Comparison of ENCODE assay signal across 29 cellular contexts in genomic region chr6:104574135-104574750, GRCh38.
"Had no signal": no experiment of that assay in that cellular context is flagged by ENCODE, and none has a peak within 500 bp of the region (broad histone marks: within the 10 kb centered on the region; RNA-seq: fewer than 3 reads in every experiment).

No MANE protein-coding gene starts in this region.

- H3K4me1 ChIP-seq: ascending aorta, esophagus squamous epithelium, gastroesophageal sphincter had no signal

- H3K36me3 Mint-ChIP-seq: activated naive CD4-positive, alpha-beta T cell treated with anti-CD3 and anti-CD28 coated beads, Interleukin-2, amount 10 ng/mL, durations not matched to agents 7 days and 5 days; activated naive CD4-positive, alpha-beta T cell treated with anti-CD3 and anti-CD28 coated beads, Interleukin-2, amount 50 U/mL, for 72 hours; activated naive CD8-positive, alpha-beta T cell treated with anti-CD3 and anti-CD28 coated beads, Interleukin-2, amount 10 ng/mL, durations not matched to agents 7 days and 5 days; brain had no signal

- H3K36me3 ChIP-seq: ascending aorta, esophagus squamous epithelium, gastroesophageal sphincter had no signal

- DNase-seq: activated CD4-positive, alpha-beta memory T cell treated with anti-CD3 and anti-CD28 coated beads, Interleukin-2, amount 10 ng/mL, durations not matched to agents 7 days and 5 days; activated CD4-positive, alpha-beta T cell treated with anti-CD3 and anti-CD28 coated beads for 1 hour; activated CD4-positive, alpha-beta T cell treated with anti-CD3 and anti-CD28 coated beads for 4 hours; activated CD4-positive, alpha-beta T cell treated with anti-CD3 and anti-CD28 coated beads, Interleukin-2, amount 10 ng/mL, durations not matched to agents 7 days and 5 days; activated CD4-positive, alpha-beta T cell treated with anti-CD3 and anti-CD28 coated beads, Interleukin-2, amount 50 U/mL, for 4 hours; activated CD8-positive, alpha-beta memory T cell treated with anti-CD3 and anti-CD28 coated beads, Interleukin-2, amount 50 U/mL, for 48 hours; activated gamma-delta T cell; activated naive CD4-positive, alpha-beta T cell; activated naive CD4-positive, alpha-beta T cell treated with anti-CD3 and anti-CD28 coated beads, Interleukin-2, amount 10 ng/mL, durations not matched to agents 7 days and 5 days; activated naive CD8-positive, alpha-beta T cell treated with anti-CD3 and anti-CD28 coated beads, Interleukin-2, amount 10 ng/mL, durations not matched to agents 7 days and 5 days; activated T-cell treated with anti-CD3 and anti-CD28 coated beads for 4 hours; activated T-cell treated with anti-CD3 and anti-CD28 coated beads, Interleukin-2, amount 50 U/mL, for 24 hours; activated T-cell treated with anti-CD3 and anti-CD28 coated beads, Interleukin-2, amount 50 U/mL, for 72 hours; cortex of kidney; dermis blood vessel endothelial cell; effector CD4-positive, alpha-beta T cell; effector memory CD8-positive, alpha-beta T cell; esophagus squamous epithelium; foreskin melanocyte; T-helper 1 cell; T-helper 17 cell; T1000 had no signal

- H3K27me3 Mint-ChIP-seq: activated CD4-positive, alpha-beta memory T cell treated with anti-CD3 and anti-CD28 coated beads, Interleukin-2, amount 10 ng/mL, durations not matched to agents 7 days and 5 days; activated CD4-positive, alpha-beta T cell treated with anti-CD3 and anti-CD28 coated beads, Interleukin-2, amount 10 ng/mL, durations not matched to agents 7 days and 5 days; activated naive CD4-positive, alpha-beta T cell treated with anti-CD3 and anti-CD28 coated beads, Interleukin-2, amount 10 ng/mL, durations not matched to agents 7 days and 5 days; activated naive CD8-positive, alpha-beta T cell treated with anti-CD3 and anti-CD28 coated beads, Interleukin-2, amount 10 ng/mL, durations not matched to agents 7 days and 5 days; brain; central memory CD8-positive, alpha-beta T cell; effector memory CD8-positive, alpha-beta T cell; T-helper 17 cell had no signal

- H3K4me3 Mint-ChIP-seq: activated CD4-positive, alpha-beta memory T cell treated with anti-CD3 and anti-CD28 coated beads, Interleukin-2, amount 10 ng/mL, durations not matched to agents 7 days and 5 days; activated CD4-positive, alpha-beta T cell treated with anti-CD3 and anti-CD28 coated beads, Interleukin-2, amount 10 ng/mL, durations not matched to agents 7 days and 5 days; activated naive CD4-positive, alpha-beta T cell treated with anti-CD3 and anti-CD28 coated beads, Interleukin-2, amount 10 ng/mL, durations not matched to agents 7 days and 5 days; activated naive CD8-positive, alpha-beta T cell treated with anti-CD3 and anti-CD28 coated beads, Interleukin-2, amount 10 ng/mL, durations not matched to agents 7 days and 5 days; activated T-cell treated with anti-CD3 and anti-CD28 coated beads, Interleukin-2, amount 50 U/mL, for 24 hours; activated T-cell treated with anti-CD3 and anti-CD28 coated beads, Interleukin-2, amount 50 U/mL, for 72 hours; brain; central memory CD8-positive, alpha-beta T cell; effector memory CD8-positive, alpha-beta T cell; T-helper 17 cell; T-helper 2 cell treated with Interferon-gamma antibody and Interleukin-4, amounts not matched to agents 5 μg/mL and 100 μg/mL, for 36 hours had no signal

- ATAC-seq: activated T-cell treated with anti-CD3 and anti-CD28 coated beads, Interleukin-2, amount 50 U/mL, for 72 hours; effector memory CD8-positive, alpha-beta T cell; gastroesophageal sphincter; T-helper 17 cell had no signal

- H3K9me3 Mint-ChIP-seq: activated CD4-positive, alpha-beta memory T cell treated with anti-CD3 and anti-CD28 coated beads, Interleukin-2, amount 10 ng/mL, durations not matched to agents 7 days and 5 days; activated CD4-positive, alpha-beta T cell treated with anti-CD3 and anti-CD28 coated beads, Interleukin-2, amount 10 ng/mL, durations not matched to agents 7 days and 5 days; activated naive CD4-positive, alpha-beta T cell treated with anti-CD3 and anti-CD28 coated beads, Interleukin-2, amount 10 ng/mL, durations not matched to agents 7 days and 5 days; activated naive CD4-positive, alpha-beta T cell treated with anti-CD3 and anti-CD28 coated beads, Interleukin-2, amount 50 U/mL, for 72 hours; activated naive CD8-positive, alpha-beta T cell treated with anti-CD3 and anti-CD28 coated beads, Interleukin-2, amount 10 ng/mL, durations not matched to agents 7 days and 5 days; activated T-cell treated with anti-CD3 and anti-CD28 coated beads, Interleukin-2, amount 50 U/mL, for 24 hours; central memory CD8-positive, alpha-beta T cell; effector memory CD8-positive, alpha-beta T cell; T-helper 2 cell treated with Interferon-gamma antibody and Interleukin-4, amounts not matched to agents 5 μg/mL and 100 μg/mL, for 36 hours had no signal

- H3K4me1 Mint-ChIP-seq: activated CD4-positive, alpha-beta memory T cell treated with anti-CD3 and anti-CD28 coated beads, Interleukin-2, amount 10 ng/mL, durations not matched to agents 7 days and 5 days; activated CD4-positive, alpha-beta T cell treated with anti-CD3 and anti-CD28 coated beads, Interleukin-2, amount 10 ng/mL, durations not matched to agents 7 days and 5 days; activated naive CD4-positive, alpha-beta T cell treated with anti-CD3 and anti-CD28 coated beads, Interleukin-2, amount 10 ng/mL, durations not matched to agents 7 days and 5 days; activated naive CD8-positive, alpha-beta T cell treated with anti-CD3 and anti-CD28 coated beads, Interleukin-2, amount 10 ng/mL, durations not matched to agents 7 days and 5 days; brain; central memory CD8-positive, alpha-beta T cell; T-helper 17 cell had no signal

- H3K27me3 ChIP-seq: ascending aorta, esophagus squamous epithelium, gastroesophageal sphincter had no signal

- H3K27ac ChIP-seq: ascending aorta, epithelial cell of prostate, esophagus squamous epithelium, gastroesophageal sphincter had no signal

- H3K27ac Mint-ChIP-seq: activated CD4-positive, alpha-beta memory T cell treated with anti-CD3 and anti-CD28 coated beads, Interleukin-2, amount 10 ng/mL, durations not matched to agents 7 days and 5 days; activated CD4-positive, alpha-beta T cell treated with anti-CD3 and anti-CD28 coated beads, Interleukin-2, amount 10 ng/mL, durations not matched to agents 7 days and 5 days; activated naive CD4-positive, alpha-beta T cell treated with anti-CD3 and anti-CD28 coated beads, Interleukin-2, amount 10 ng/mL, durations not matched to agents 7 days and 5 days; activated naive CD4-positive, alpha-beta T cell treated with anti-CD3 and anti-CD28 coated beads, Interleukin-2, amount 50 U/mL, for 72 hours; activated naive CD8-positive, alpha-beta T cell treated with anti-CD3 and anti-CD28 coated beads, Interleukin-2, amount 10 ng/mL, durations not matched to agents 7 days and 5 days; activated T-cell treated with anti-CD3 and anti-CD28 coated beads, Interleukin-2, amount 50 U/mL, for 24 hours; activated T-cell treated with anti-CD3 and anti-CD28 coated beads, Interleukin-2, amount 50 U/mL, for 72 hours; brain; effector memory CD8-positive, alpha-beta T cell; T-helper 17 cell; T-helper 2 cell treated with Interferon-gamma antibody and Interleukin-4, amounts not matched to agents 5 μg/mL and 100 μg/mL, for 36 hours had no signal

- H3K9me3 ChIP-seq: ascending aorta, esophagus squamous epithelium had no signal

- H3K4me3 ChIP-seq: ascending aorta, esophagus squamous epithelium, gastroesophageal sphincter had no signal
